Comparison of ENCODE assay signal across 28 cellular contexts in genomic region chr13:83265279-83265678, GRCh38.
"Had no signal": no experiment of that assay in that cellular context is flagged by ENCODE, and none has a peak within 500 bp of the region (broad histone marks: within the 10 kb centered on the region; RNA-seq: fewer than 3 reads in every experiment).

No MANE protein-coding gene starts in this region.

- FAIRE-seq: urothelium cell line had no signal

- H3K4me3 Mint-ChIP-seq: stimulated activated effector memory CD8-positive, alpha-beta T cell treated with anti-CD3 and anti-CD28 coated beads, Interleukin-12 subunit alpha, Interleukin-12 subunit beta, amount 100 ng/mL, for 72 hours; stimulated activated memory B cell treated with anti-CD40 and anti-IgM and Interleukin-4, amounts not matched to agents 10 μg/mL and 1 μg/mL and 100 μg/mL, for 72 hours; stimulated activated naive B cell treated with anti-CD40 and anti-IgM and Interleukin-4, amounts not matched to agents 10 μg/mL and 1 μg/mL and 100 μg/mL, for 72 hours; stimulated activated naive CD8-positive, alpha-beta T cell treated with anti-CD3 and anti-CD28 coated beads, Interleukin-15, amount 100 ng/mL, for 72 hours; stimulated activated naive CD8-positive, alpha-beta T cell treated with anti-CD3 and anti-CD28 coated beads, Interleukin-15, Interleukin-2, amounts not matched to agents 100 ng/mL and 50 ng/mL, for 24 hours; type B pancreatic cell had no signal

- H3K27ac ChIP-seq: stomach, suprapubic skin, testis, thoracic aorta, thyroid gland, tibial artery, tibial nerve, transverse colon, upper lobe of left lung, upper lobe of right lung, uterus, vagina had no signal

- H3K4me3 ChIP-seq: stomach, suprapubic skin, testis, thoracic aorta, thyroid gland, tibial artery, tibial nerve, transverse colon, upper lobe of left lung, upper lobe of right lung, uterus, vagina had no signal

- H3K36me3 ChIP-seq: stomach, suprapubic skin, thoracic aorta, thyroid gland, tibial artery, tibial nerve, transverse colon, upper lobe of left lung, upper lobe of right lung, uterus, vagina had no signal

- H3K27ac Mint-ChIP-seq: stimulated activated effector memory CD8-positive, alpha-beta T cell treated with anti-CD3 and anti-CD28 coated beads, Interleukin-12 subunit alpha, Interleukin-12 subunit beta, amount 100 ng/mL, for 72 hours; stimulated activated memory B cell treated with anti-CD40 and anti-IgM and Interleukin-4, amounts not matched to agents 10 μg/mL and 1 μg/mL and 100 μg/mL, for 72 hours; stimulated activated naive B cell treated with anti-CD40 and anti-IgM and Interleukin-4, amounts not matched to agents 10 μg/mL and 1 μg/mL and 100 μg/mL, for 72 hours; stimulated activated naive CD8-positive, alpha-beta T cell treated with anti-CD3 and anti-CD28 coated beads, Interleukin-15, amount 100 ng/mL, for 72 hours; stimulated activated naive CD8-positive, alpha-beta T cell treated with anti-CD3 and anti-CD28 coated beads, Interleukin-15, Interleukin-2, amounts not matched to agents 100 ng/mL and 50 ng/mL, for 24 hours; type B pancreatic cell had no signal

- DNase-seq: stimulated activated CD4-positive, alpha-beta T cell treated with anti-CD3 and anti-CD28 coated beads, Interleukin-2, amount 100 ng/mL, for 48 hours; stimulated activated CD4-positive, alpha-beta T cell treated with anti-CD3 and anti-CD28 coated beads, Interleukin-4, amount 100 ng/mL, for 1 hour; stimulated activated CD4-positive, alpha-beta T cell treated with anti-CD3 and anti-CD28 coated beads, Interleukin-4, amount 100 ng/mL, for 24 hours; stimulated activated CD4-positive, alpha-beta T cell treated with anti-CD3 and anti-CD28 coated beads, Interleukin-4, amount 100 ng/mL, for 4 hours; stimulated activated CD8-positive, alpha-beta memory T cell treated with anti-CD3 and anti-CD28 coated beads, Interleukin-4, amount 100 ng/mL, for 48 hours; stimulated activated naive B cell treated with anti-CD40 and anti-IgM and Interleukin-4, amounts not matched to agents 10 μg/mL and 1 μg/mL and 100 μg/mL, for 72 hours; stimulated activated naive CD4-positive, alpha-beta T cell; stimulated activated naive CD4-positive, alpha-beta T cell treated with Interleukin-2 at 50 U/mL for 16 hours; stimulated activated naive CD8-positive, alpha-beta T cell treated with anti-CD3 and anti-CD28 coated beads, Interleukin-15, amount 100 ng/mL, for 72 hours; stimulated activated naive CD8-positive, alpha-beta T cell treated with anti-CD3 and anti-CD28 coated beads, Interleukin-15, Interleukin-2, amounts not matched to agents 100 U/mL and 50 U/mL, for 24 hours; stomach; testis; thyroid gland; tibial artery; transverse colon; trophoblast cell; upper lobe of left lung; upper lobe of right lung; uterus had no signal

- H3K9me3 ChIP-seq: suprapubic skin, testis, thoracic aorta, thyroid gland, tibial artery, tibial nerve, transverse colon, upper lobe of left lung, upper lobe of right lung, uterus, vagina had no signal

- H3K27me3 ChIP-seq: stomach, suprapubic skin, testis, thyroid gland, tibial artery, tibial nerve, transverse colon, upper lobe of left lung, upper lobe of right lung, uterus, vagina had no signal

- H3K4me1 Mint-ChIP-seq: stimulated activated effector memory CD8-positive, alpha-beta T cell treated with anti-CD3 and anti-CD28 coated beads, Interleukin-12 subunit alpha, Interleukin-12 subunit beta, amount 100 ng/mL, for 72 hours; stimulated activated memory B cell treated with anti-CD40 and anti-IgM and Interleukin-4, amounts not matched to agents 10 μg/mL and 1 μg/mL and 100 μg/mL, for 72 hours; stimulated activated naive B cell treated with anti-CD40 and anti-IgM and Interleukin-4, amounts not matched to agents 10 μg/mL and 1 μg/mL and 100 μg/mL, for 72 hours; stimulated activated naive CD8-positive, alpha-beta T cell treated with anti-CD3 and anti-CD28 coated beads, Interleukin-15, amount 100 ng/mL, for 72 hours had no signal

- H3K27me3 Mint-ChIP-seq: stimulated activated memory B cell treated with anti-CD40 and anti-IgM and Interleukin-4, amounts not matched to agents 10 μg/mL and 1 μg/mL and 100 μg/mL, for 72 hours; stimulated activated naive B cell treated with anti-CD40 and anti-IgM and Interleukin-4, amounts not matched to agents 10 μg/mL and 1 μg/mL and 100 μg/mL, for 72 hours; stimulated activated naive CD8-positive, alpha-beta T cell treated with anti-CD3 and anti-CD28 coated beads, Interleukin-15, amount 100 ng/mL, for 72 hours; stimulated activated naive CD8-positive, alpha-beta T cell treated with anti-CD3 and anti-CD28 coated beads, Interleukin-15, Interleukin-2, amounts not matched to agents 100 ng/mL and 50 ng/mL, for 24 hours; type B pancreatic cell had no signal

- ATAC-seq: stimulated activated effector memory CD8-positive, alpha-beta T cell treated with anti-CD3 and anti-CD28 coated beads, Interleukin-12 subunit alpha, Interleukin-12 subunit beta, amount 100 ng/mL, for 72 hours; stimulated activated memory B cell treated with anti-CD40 and anti-IgM and Interleukin-4, amounts not matched to agents 10 μg/mL and 1 μg/mL and 100 μg/mL, for 72 hours; stimulated activated naive B cell treated with anti-CD40 and anti-IgM and Interleukin-4, amounts not matched to agents 10 μg/mL and 1 μg/mL and 100 μg/mL, for 72 hours; stimulated activated naive CD8-positive, alpha-beta T cell treated with anti-CD3 and anti-CD28 coated beads, Interleukin-15, amount 100 ng/mL, for 72 hours; stimulated activated naive CD8-positive, alpha-beta T cell treated with anti-CD3 and anti-CD28 coated beads, Interleukin-15, Interleukin-2, amounts not matched to agents 100 U/mL and 50 U/mL, for 24 hours; upper lobe of right lung had no signal

- H3K36me3 Mint-ChIP-seq: stimulated activated effector memory CD8-positive, alpha-beta T cell treated with anti-CD3 and anti-CD28 coated beads, Interleukin-12 subunit alpha, Interleukin-12 subunit beta, amount 100 ng/mL, for 72 hours; stimulated activated memory B cell treated with anti-CD40 and anti-IgM and Interleukin-4, amounts not matched to agents 10 μg/mL and 1 μg/mL and 100 μg/mL, for 72 hours; stimulated activated naive B cell treated with anti-CD40 and anti-IgM and Interleukin-4, amounts not matched to agents 10 μg/mL and 1 μg/mL and 100 μg/mL, for 72 hours; type B pancreatic cell had no signal

- H3K4me1 ChIP-seq: stomach, suprapubic skin, testis, thyroid gland, tibial artery, tibial nerve, transverse colon, upper lobe of left lung, upper lobe of right lung, uterus, vagina had no signal

- H3K9me3 Mint-ChIP-seq: type B pancreatic cell had no signal
